Comparison of ENCODE assay signal across 37 cellular contexts in genomic region chr1:236100799-236101198, GRCh38. TPM values are rescaled to one million over a fixed set of nuclear protein-coding genes. Genes with fewer than 3 reads are reported as not detected.
A peak's percentile ranks its signal among the peaks of the same experiment; 100 is the strongest.
DNase-seq lines count a peak whose midpoint lies in the region; ATAC-seq, FAIRE-seq and TF ChIP-seq lines count a peak whose summit lies in the region.
"Had no signal": no experiment of that assay in that cellular context is flagged by ENCODE, and none has a peak within 500 bp of the region (broad histone marks: within the 10 kb centered on the region; RNA-seq: fewer than 3 reads in every experiment).

No MANE protein-coding gene starts in this region.

- no peak for TF ChIP-seq RAD21 in H1 (IDR thresholded peaks at IDR 0.05 in 1 of 2, conservative IDR thresholded peaks at IDR 0.05 in 1 of 2; ENCODE audit: low read depth in 2 of 2, low read length in 2 of 2)

- no peak overlapping the region for H3K4me3 ChIP-seq in H1 (ENCODE audit: extremely low read depth in 1 of 4, insufficient read depth in 2 of 4, low read depth in 3 of 4, low read length in 4 of 4)
- H3K4me3 ChIP-seq in neuronal stem cell (ENCODE audit: low read length in 2 of 2) = no peak overlapping the region
- H3K4me3 ChIP-seq in aorta (ENCODE audit: low read length in 2 of 2) = no peak overlapping the region
- no peak overlapping the region for H3K4me3 ChIP-seq in lower lobe of right lung
- H3K4me3 ChIP-seq: A549; BLaER1; BLaER1 treated with 17β-estradiol and CSF1 and Interleukin-3, amounts not matched to agents 10 nM and 100 nM had no signal

- TF ChIP-seq CTCF in GM13976 (IDR thresholded peaks at IDR 0.05; ENCODE audit: borderline replicate concordance, control extremely low read depth, extremely low read depth, insufficient read depth, missing control alignments) (no peak), H1 (IDR thresholded peaks at IDR 0.05; ENCODE audit: control extremely low read depth in 1 of 3, insufficient read depth in 1 of 3, low read depth in 1 of 3, low read length in 3 of 3) (no peak), lower lobe of right lung (IDR thresholded peaks at IDR 0.05) (no peak)

- no peak overlapping the region for H3K27ac Mint-ChIP-seq in naive thymus-derived CD8-positive, alpha-beta T cell
- H3K27ac Mint-ChIP-seq: B cell; CD14-positive monocyte; CD4-positive, alpha-beta memory T cell; CD4-positive, alpha-beta T cell; CD4-positive, CD25-positive, alpha-beta regulatory T cell; CD8-positive, alpha-beta memory T cell; CD8-positive, alpha-beta T cell had no signal

- H2BK12ac ChIP-seq in H1 (ENCODE audit: low read depth, low read length) (no peak overlapping the region), neuronal stem cell (ENCODE audit: low read length) (no peak overlapping the region)

- no peak overlapping the region for H4K5ac ChIP-seq in H1 (ENCODE audit: insufficient read length, low read depth, low read length)

- H2BK20ac ChIP-seq in H1 (ENCODE audit: low read length) = no peak overlapping the region

- no peak for TF ChIP-seq POLR2A in H1 (IDR thresholded peaks at IDR 0.05; ENCODE audit: control extremely low read depth in 1 of 2, low read depth in 2 of 2, low read length in 2 of 2)

- H4K20me1 ChIP-seq in H1 (replicated peaks in 1 of 2; ENCODE audit: control insufficient read depth in 1 of 2, insufficient read depth in 2 of 2, low read length in 2 of 2) = peaks cover 0 to 9% of the 10 kb centered on the region in 2 experiments
- H4K20me1 ChIP-seq: BLaER1; BLaER1 treated with 17β-estradiol and CSF1 and Interleukin-3, amounts not matched to agents 10 nM and 100 nM had no signal

- DNase-seq in GM13976 (ENCODE audit: low spot score) = peak; percentile 8
- no peak for DNase-seq in H1 (ENCODE audit: low read depth in 1 of 2, low spot score in 2 of 2)
- no peak for DNase-seq in neuronal stem cell (ENCODE audit: low spot score)
- DNase-seq in aorta = peak; percentile 14 to 32
- DNase-seq in stimulated activated CD4-positive, alpha-beta T cell treated with anti-CD3 and anti-CD28 coated beads, Interleukin-2, amount 100 ng/mL, for 24 hours = no peak
- DNase-seq in lower lobe of right lung = no peak
- no peak for DNase-seq in naive thymus-derived CD8-positive, alpha-beta T cell
- DNase-seq: 8988T; ACHN; AML-193; BE2C; C1 segment of cervical spinal cord; Caco-2; Calu3; CD4-positive, alpha-beta memory T cell; CD4-positive, alpha-beta T cell; CD4-positive, CD25-positive, alpha-beta regulatory T cell; CD8-positive, alpha-beta memory T cell; CD8-positive, alpha-beta T cell; COR-L47; DMS 273 treated with DMSO at 0.1 percent for 48 hours; DMS153; DMS53; DMS79; DMS79 treated with DMSO at 0.1 percent for 48 hours; DND-41; EL had no signal

- H3K4ac ChIP-seq in H1 (replicated peaks; ENCODE audit: insufficient read length, low read depth, low read length) (no peak overlapping the region), neuronal stem cell (ENCODE audit: low read length) (no peak overlapping the region)

- no peak overlapping the region for H3K27ac ChIP-seq in H1 (ENCODE audit: low read depth, low read length)
- H3K27ac ChIP-seq in neuronal stem cell (replicated peaks; ENCODE audit: low read length) = no peak overlapping the region
- no peak overlapping the region for H3K27ac ChIP-seq in aorta (ENCODE audit: low read depth in 1 of 2, low read length in 2 of 2)
- no peak overlapping the region for H3K27ac ChIP-seq in lower lobe of right lung
- H3K27ac ChIP-seq: 22Rv1; A549; BLaER1; BLaER1 treated with 17β-estradiol and CSF1 and Interleukin-3, amounts not matched to agents 10 nM and 100 nM; C4-2B had no signal

- no peak overlapping the region for H3K9ac ChIP-seq in H1 (replicated peaks in 1 of 4; ENCODE audit: extremely low read depth in 1 of 4, low read depth in 3 of 4, low read length in 3 of 4)
- no peak overlapping the region for H3K9ac ChIP-seq in neuronal stem cell (ENCODE audit: low read depth, low read length, poor library complexity)
- H3K9ac ChIP-seq: BLaER1; BLaER1 treated with 17β-estradiol and CSF1 and Interleukin-3, amounts not matched to agents 10 nM and 100 nM had no signal

- peaks cover 9% of the 10 kb centered on the region; the same call in 1 of the 2 replicates for H3K23me2 ChIP-seq in H1 (ENCODE audit: low read depth, low read length)

- H4K8ac ChIP-seq in H1 (ENCODE audit: extremely low read depth, insufficient read depth, low read length) (0 out of 2 replicates have a peak overlapping the region, but pooled peaks have one; percentile 69), neuronal stem cell (ENCODE audit: low read depth, low read length) (no peak overlapping the region)

- peaks cover 0 to 4% (median 3%) of the 10 kb centered on the region in 4 donors for H3K4me1 Mint-ChIP-seq in naive thymus-derived CD8-positive, alpha-beta T cell

- no peaks in the 10 kb centered on the region for H3K36me3 ChIP-seq in H1 (ENCODE audit: control insufficient read depth in 2 of 4, insufficient read depth in 4 of 4, low read length in 3 of 4)
- H3K36me3 ChIP-seq in neuronal stem cell (replicated peaks in 1 of 2; ENCODE audit: control insufficient read depth in 2 of 2, insufficient read depth in 2 of 2, low read length in 2 of 2) = no peaks in the 10 kb centered on the region
- no peaks in the 10 kb centered on the region for H3K36me3 ChIP-seq in aorta (ENCODE audit: control insufficient read depth in 1 of 2, insufficient read depth in 2 of 2, low read length in 1 of 2)
- no peaks in the 10 kb centered on the region for H3K36me3 ChIP-seq in lower lobe of right lung
- H3K36me3 ChIP-seq: BE2C; BLaER1; BLaER1 treated with 17β-estradiol and CSF1 and Interleukin-3, amounts not matched to agents 10 nM and 100 nM had no signal

- peaks cover 0 to 4% (median 0%) of the 10 kb centered on the region in 9 donors for H3K9me3 Mint-ChIP-seq in naive thymus-derived CD8-positive, alpha-beta T cell
- H3K9me3 Mint-ChIP-seq: CD4-positive, alpha-beta T cell; CD8-positive, alpha-beta T cell had no signal

- H3K4me1 ChIP-seq in H1 (replicated peaks in 1 of 4; ENCODE audit: control insufficient read depth in 3 of 4, insufficient read depth in 4 of 4, low read length in 3 of 4) (peaks cover 2 to 9% (median 4%) of the 10 kb centered on the region in 4 experiments; a peak in 6 of 7 replicates), neuronal stem cell (ENCODE audit: control insufficient read depth in 2 of 2, insufficient read depth in 1 of 2, low read depth in 1 of 2, low read length in 2 of 2) (peaks cover 2 to 8% of the 10 kb centered on the region in 2 donors), aorta (ENCODE audit: control insufficient read depth in 1 of 2, insufficient read depth in 2 of 2, low read length in 2 of 2) (no peaks in the 10 kb centered on the region), lower lobe of right lung (no peaks in the 10 kb centered on the region)
- H3K4me1 ChIP-seq: A549, BLaER1, Caco-2 had no signal

- no peak for TF ChIP-seq EP300 in H1 (IDR thresholded peaks at IDR 0.05; ENCODE audit: borderline replicate concordance in 1 of 2, low read depth in 2 of 2, low read length in 2 of 2)

- H3K79me1 ChIP-seq in H1 (ENCODE audit: low read depth, low read length) (no peaks in the 10 kb centered on the region), neuronal stem cell (ENCODE audit: low read depth, low read length) (no peaks in the 10 kb centered on the region)

- H3K56ac ChIP-seq in H1 (replicated peaks; ENCODE audit: insufficient read length, low read depth, low read length) = no peak overlapping the region

- H2BK15ac ChIP-seq in H1 (ENCODE audit: low read length) = no peak overlapping the region
- no peak overlapping the region for H2BK15ac ChIP-seq in neuronal stem cell (ENCODE audit: low read length)

- H2AK5ac ChIP-seq in H1 (ENCODE audit: low read depth, low read length) (no peak overlapping the region), neuronal stem cell (ENCODE audit: low read depth, low read length) (peak overlapping the region; percentile 30)

- H3K18ac ChIP-seq in H1 (ENCODE audit: extremely low read depth, low read length) = no peak overlapping the region
- no peak overlapping the region for H3K18ac ChIP-seq in neuronal stem cell (ENCODE audit: low read length)

- CTCF ChIA-PET in H1 (lab: Charles Lee; ENCODE audit: partially characterized antibody) = interaction anchor here (0.6 to 1.7 kb wide), 3 partner anchors 10 to 372 kb away, joined by 3 to 7 read pairs (median 4); no protein-coding TSS in a partner anchor

- intact Hi-C loops in aorta (cut with DNase I) = loop anchor here (5.0 to 10.0 kb wide), 2 partner anchors 387 to 674 kb away; no protein-coding TSS in a partner anchor
- intact Hi-C loops in lower lobe of right lung (cut with DNase I) = no loop called here

- H4K91ac ChIP-seq in H1 (replicated peaks; ENCODE audit: insufficient read length, low read length) (no peak overlapping the region), neuronal stem cell (ENCODE audit: low read depth, low read length, poor library complexity) (no peak overlapping the region)

- in situ Hi-C loops in GM13976 (cut with MboI; ENCODE audit: low sequenced_read_pairs, unreplicated experiment) = loop anchor here (25.0 kb wide), 2 partner anchors 762 to 1287 kb away; no protein-coding TSS in a partner anchor

- H3K23ac ChIP-seq in H1 (ENCODE audit: insufficient read length) (no peak overlapping the region), neuronal stem cell (ENCODE audit: low read depth, low read length, poor library complexity) (no peak overlapping the region)

- H3K4me2 ChIP-seq in H1 (ENCODE audit: insufficient read depth in 1 of 2, low read depth in 2 of 2, low read length in 2 of 2) (no peak overlapping the region), neuronal stem cell (ENCODE audit: insufficient read depth, low read length, poor library complexity, severe bottlenecking) (no peak overlapping the region)
- H3K4me2 ChIP-seq: A549; BLaER1; BLaER1 treated with 17β-estradiol and CSF1 and Interleukin-3, amounts not matched to agents 10 nM and 100 nM had no signal

- no peak for ATAC-seq in aorta (ENCODE audit: low FRiP score)
- no peak for ATAC-seq in lower lobe of right lung
- no peak for ATAC-seq in naive thymus-derived CD8-positive, alpha-beta T cell
- no peak for ATAC-seq in GM21619 (IDR thresholded peaks at IDR 0.05; ENCODE audit: unreplicated experiment)
- ATAC-seq: A549; CD8-positive, alpha-beta T cell had no signal

- H2BK5ac ChIP-seq in H1 (ENCODE audit: low read depth, low read length) (no peak overlapping the region), neuronal stem cell (ENCODE audit: low read length) (no peak overlapping the region)

- H2BK120ac ChIP-seq in H1 (replicated peaks; ENCODE audit: low read depth, low read length) (no peak overlapping the region), neuronal stem cell (ENCODE audit: low read depth, low read length) (no peak overlapping the region)

- H3K36me3 Mint-ChIP-seq in naive thymus-derived CD8-positive, alpha-beta T cell = no peaks in the 10 kb centered on the region
- H3K36me3 Mint-ChIP-seq: CD4-positive, CD25-positive, alpha-beta regulatory T cell; CD8-positive, alpha-beta T cell had no signal

- POLR2A ChIA-PET in H1 (lab: Charles Lee; ENCODE audit: partially characterized antibody) = no interaction called here
- POLR2A ChIA-PET in naive thymus-derived CD8-positive, alpha-beta T cell (lab: Charles Lee) = no interaction called here

- 93% methylated on average over 15 of the region's 15 CpGs; no CpG with 5 or more reads in 1 of the 2 experiments for WGBS in H1 (ENCODE audit: extremely low coverage in 1 of 2, insufficient coverage in 1 of 2, insufficient read length in 1 of 2, insufficient replicate concordance in 2 of 2, low coverage in 1 of 2, low lambda C conversion rate in 2 of 2, missing lambda C conversion rate in 1 of 2), 2 experiments
- WGBS in neuronal stem cell (ENCODE audit: extremely low coverage in 2 of 2, insufficient read length in 2 of 2, insufficient replicate concordance in 1 of 2), 2 donors = no CpG with 5 or more reads among the region's 15 CpGs
- WGBS in aorta, 2 donors = 91 to 94% methylated on average over 15 of the region's 15 CpGs

- no peak for FAIRE-seq in H1 (lab: Jason Lieb, UNC)
- FAIRE-seq: A204.1, A549, D721Med had no signal

- peaks cover 0 to 5% (median 2%) of the 10 kb centered on the region in 5 donors for H3K27me3 Mint-ChIP-seq in naive thymus-derived CD8-positive, alpha-beta T cell

- no peak overlapping the region for H3K4me3 Mint-ChIP-seq in naive thymus-derived CD8-positive, alpha-beta T cell
- H3K4me3 Mint-ChIP-seq: B cell; CD14-positive monocyte; CD4-positive, alpha-beta memory T cell; CD4-positive, alpha-beta T cell; CD4-positive, CD25-positive, alpha-beta regulatory T cell; CD8-positive, alpha-beta memory T cell; CD8-positive, alpha-beta T cell had no signal

- no peaks in the 10 kb centered on the region for H3K79me2 ChIP-seq in H1 (ENCODE audit: control insufficient read depth in 1 of 2, insufficient read depth in 2 of 2, low read length in 2 of 2)

- H2AFZ ChIP-seq in H1 (ENCODE audit: low read length) (no peak overlapping the region), neuronal stem cell (ENCODE audit: low read length) (no peak overlapping the region)

- no peaks in the 10 kb centered on the region; a peak in 1 of 4 replicates for H3K9me3 ChIP-seq in H1 (ENCODE audit: insufficient read depth in 2 of 2, low read depth in 1 of 2, low read length in 1 of 2)
- peaks cover 0 to 3% of the 10 kb centered on the region in 2 donors for H3K9me3 ChIP-seq in neuronal stem cell (replicated peaks in 1 of 2; ENCODE audit: control insufficient read depth in 2 of 2, insufficient read depth in 1 of 2, low read depth in 1 of 2, low read length in 2 of 2)
- no peaks in the 10 kb centered on the region for H3K9me3 ChIP-seq in aorta (ENCODE audit: control insufficient read depth, low read length)
- H3K9me3 ChIP-seq in lower lobe of right lung = no peaks in the 10 kb centered on the region
- H3K9me3 ChIP-seq: BE2C had no signal

- H3K27me3 ChIP-seq in H1 (replicated peaks in 1 of 4; ENCODE audit: control insufficient read depth in 3 of 4, extremely low read depth in 1 of 4, insufficient read depth in 3 of 4, low read length in 3 of 4) (no peaks in the 10 kb centered on the region), neuronal stem cell (ENCODE audit: control insufficient read depth in 3 of 3, insufficient read depth in 3 of 3, low read depth in 1 of 3, low read length in 3 of 3) (peaks cover 0 to 2% (median 0%) of the 10 kb centered on the region in 3 experiments), aorta (ENCODE audit: control insufficient read depth in 1 of 2, insufficient read depth in 2 of 2, low read length in 1 of 2) (no peaks in the 10 kb centered on the region), lower lobe of right lung (ENCODE audit: low read depth) (peaks cover 4% of the 10 kb centered on the region)
- H3K27me3 ChIP-seq: BE2C; BLaER1; BLaER1 treated with 17β-estradiol and CSF1 and Interleukin-3, amounts not matched to agents 10 nM and 100 nM had no signal

- no peak overlapping the region for H3K14ac ChIP-seq in H1 (ENCODE audit: insufficient read length)
- H3K14ac ChIP-seq in neuronal stem cell (ENCODE audit: low read length) = no peak overlapping the region

RNA-seq across cellular contexts. Expression of gene NID1, which starts 35.9 kb away (rescaled TPM):
- total RNA-seq in H1 (2021; fragmentation: NEBNext Ultra II Directional; extraction: Animal tissue kit (Norgen Biotek cat#: 25700)) = 24.9 and 25.4 TPM in 2 replicates
- polyA plus RNA-seq in H1 (2011; rRNA removed) (20.9 and 32.3 TPM in 2 replicates), aorta (10 to 100 TPM; 11.0 to 57.5 TPM)
- polyA plus RNA-seq in H1 (2011; cell fraction: cytosol; rRNA removed) = 13.5 TPM
- polyA plus RNA-seq in H1 (2011; cell fraction: nucleus; rRNA removed) = 41.0 TPM
- 23.2 to 28.5 TPM (median 24.9 TPM) in 4 replicates for polyA plus RNA-seq in H1 (2012, experiment 1 of 2)
- polyA plus RNA-seq in H1 (2012, experiment 2 of 2) = 10.7 TPM
- 82.7 TPM for polyA plus RNA-seq in H1 (2013, experiment 1 of 2)
- 66.1 TPM for polyA plus RNA-seq in H1 (2013, experiment 2 of 2)
- polyA minus RNA-seq in H1 (2011; rRNA and poly(A)+ RNA removed) = 23.0 and 27.1 TPM in 2 replicates
- polyA minus RNA-seq in H1 (2011; cell fraction: cytosol; rRNA and poly(A)+ RNA removed) = 21.0 TPM
- 15.5 TPM for polyA minus RNA-seq in H1 (2011; cell fraction: nucleus; rRNA and poly(A)+ RNA removed)
- polyA plus RNA-seq in neuronal stem cell (2013, experiment 1 of 2) = 68.7 TPM
- polyA plus RNA-seq in neuronal stem cell (2013, experiment 2 of 2) = 68.7 TPM
- total RNA-seq in aorta (10 to 100 TPM; 63.3 to 69.5 TPM), lower lobe of right lung (46.6 TPM)
- total RNA-seq in naive thymus-derived CD8-positive, alpha-beta T cell = under 1 TPM in 1 of 2 experiments, not detected in 1; 0.08 TPM
- not detected for polyA plus RNA-seq in naive thymus-derived CD8-positive, alpha-beta T cell
- total RNA-seq: B cell; CD8-positive, alpha-beta T cell had no signal
- polyA plus RNA-seq: CD4-positive, alpha-beta memory T cell; CD4-positive, CD25-positive, alpha-beta regulatory T cell; CD8-positive, alpha-beta memory T cell had no signal

RNA-seq across cellular contexts. Expression of gene GPR137B, which starts 41.5 kb away (rescaled TPM):
- total RNA-seq in H1 (2021; fragmentation: NEBNext Ultra II Directional; extraction: Animal tissue kit (Norgen Biotek cat#: 25700)) = 7.4 and 7.7 TPM in 2 replicates
- 6.4 and 6.9 TPM in 2 replicates for polyA plus RNA-seq in H1 (2011; rRNA removed)
- polyA plus RNA-seq in H1 (2011; cell fraction: cytosol; rRNA removed) = 3.8 TPM
- 17.5 TPM for polyA plus RNA-seq in H1 (2011; cell fraction: nucleus; rRNA removed)
- 4.8 to 6.8 TPM (median 6.4 TPM) in 4 replicates for polyA plus RNA-seq in H1 (2012, experiment 1 of 2)
- 2.7 TPM for polyA plus RNA-seq in H1 (2012, experiment 2 of 2)
- 7.5 TPM for polyA plus RNA-seq in H1 (2013, experiment 1 of 2)
- polyA plus RNA-seq in H1 (2013, experiment 2 of 2) = 8.2 TPM
- polyA minus RNA-seq in H1 (2011; rRNA and poly(A)+ RNA removed) = 6.5 and 7.5 TPM in 2 replicates
- 2.5 TPM for polyA minus RNA-seq in H1 (2011; cell fraction: cytosol; rRNA and poly(A)+ RNA removed)
- polyA minus RNA-seq in H1 (2011; cell fraction: nucleus; rRNA and poly(A)+ RNA removed) = 16.5 TPM
- 7.5 TPM for polyA plus RNA-seq in neuronal stem cell (2013, experiment 1 of 2)
- 7.2 TPM for polyA plus RNA-seq in neuronal stem cell (2013, experiment 2 of 2)
- 10 to 100 TPM; 19.2 to 21.3 TPM for total RNA-seq in aorta
- 10 to 100 TPM; 15.4 to 19.8 TPM for polyA plus RNA-seq in aorta
- total RNA-seq in lower lobe of right lung = 38.3 TPM
- 10 to 100 TPM in 1 of 2 experiments, 1 to 10 TPM in 1; 8.1 to 10.2 TPM for total RNA-seq in naive thymus-derived CD8-positive, alpha-beta T cell
- polyA plus RNA-seq in naive thymus-derived CD8-positive, alpha-beta T cell = 1 to 10 TPM; 3.6 to 9.0 (median 5.1) TPM

Comparison
In these comparisons a context has a peak if more than half of its experiments do, and no peak if none do; other contexts are left out.
1. DNase-seq: peak in GM13976 (single experiment) and aorta (2 of 2); none in H1 (0 of 2), neuronal stem cell (single experiment), stimulated activated CD4-positive, alpha-beta T cell treated with anti-CD3 and anti-CD28 coated beads, Interleukin-2, amount 100 ng/mL, for 24 hours (0 of 2), lower lobe of right lung (single experiment) and naive thymus-derived CD8-positive, alpha-beta T cell (0 of 10).
2. RNA of gene NID1, which starts 35.9 kb away (total RNA-seq): 63.3 to 69.5 TPM in aorta, 46.6 TPM in lower lobe of right lung (single experiment) and 24.9 to 25.4 TPM in H1; 0.08 TPM in naive thymus-derived CD8-positive, alpha-beta T cell; every median in the first group is over 10 times any median in the second.